In genomic region chr13:110716235-110716505, GRCh38 we compare ENCODE assay signal across 8 cellular contexts. TPM values are rescaled to one million over a fixed set of nuclear protein-coding genes. Genes with fewer than 3 reads are reported as not detected.
A peak's percentile ranks its signal among the peaks of the same experiment; 100 is the strongest.
DNase-seq lines count a peak whose midpoint lies in the region; ATAC-seq, FAIRE-seq and TF ChIP-seq lines count a peak whose summit lies in the region.

No MANE protein-coding gene starts in this region.

- FAIRE-seq in pancreas (lab: Jason Lieb, UNC), result no peak

- no peaks in the 10 kb centered on the region for H3K27me3 Mint-ChIP-seq in activated naive CD4-positive, alpha-beta T cell treated with anti-CD3 and anti-CD28 coated beads for 36 hours (ENCODE audit: low read depth)

- peaks cover 14% of the 10 kb centered on the region for H3K36me3 Mint-ChIP-seq in activated naive CD4-positive, alpha-beta T cell treated with anti-CD3 and anti-CD28 coated beads for 36 hours (ENCODE audit: low read depth)

- peak overlapping the region; percentile 58 for H3K27ac Mint-ChIP-seq in activated naive CD4-positive, alpha-beta T cell treated with anti-CD3 and anti-CD28 coated beads for 36 hours

- H3K4me1 ChIP-seq in pancreas, result peaks cover 18 to 21% (median 21%) of the 10 kb centered on the region in 3 donors

- intact Hi-C loops in activated naive CD4-positive, alpha-beta T cell treated with anti-CD3 and anti-CD28 coated beads for 36 hours (cut with micrococcal nuclease), result loop anchor here (1.0 kb wide), 1 partner anchor 33 kb away; no protein-coding TSS in a partner anchor
- intact Hi-C loops in pancreas (cut with DNase I), result no loop called here

- no peaks in the 10 kb centered on the region for H3K9me3 Mint-ChIP-seq in activated naive CD4-positive, alpha-beta T cell treated with anti-CD3 and anti-CD28 coated beads for 36 hours

- no peaks in the 10 kb centered on the region for H3K27me3 ChIP-seq in pancreas

- no peaks in the 10 kb centered on the region for H3K9me3 ChIP-seq in pancreas

- no peak for DNase-seq in activated naive CD4-positive, alpha-beta T cell treated with anti-CD3 and anti-CD28 coated beads for 36 hours
- DNase-seq in activated naive CD4-positive, alpha-beta T cell treated with anti-CD3 and anti-CD28 coated beads, Interleukin-2, amount 50 U/mL, for 16 hours, result no peak
- DNase-seq in fibroblast of villous mesenchyme (ENCODE audit: low read depth) (peak; percentile 51), pancreas (peak in 2 of 6 donors; percentile 49 to 71), AG08396 (ENCODE audit: low spot score) (no peak), D341Med (ENCODE audit: low spot score) (no peak)

- H3K36me3 ChIP-seq in pancreas, result no peaks in the 10 kb centered on the region

- H3K4me3 ChIP-seq in fibroblast of villous mesenchyme (ENCODE audit: low read depth, low read length) (peak overlapping the region; percentile 91), pancreas (peak overlapping the region; percentile 85 to 97 (median 91))

- WGBS in pancreas, 2 donors, result 0 to 1% methylated on average over 13 of the region's 13 CpGs

- no peak for ATAC-seq in pancreas
- ATAC-seq in GM21447 (IDR thresholded peaks at IDR 0.05; ENCODE audit: unreplicated experiment), result no peak

- peak overlapping the region; percentile 93 for H3K4me3 Mint-ChIP-seq in activated naive CD4-positive, alpha-beta T cell treated with anti-CD3 and anti-CD28 coated beads for 36 hours

- H3K27ac ChIP-seq in VCaP, result peak overlapping the region; percentile 100
- H3K27ac ChIP-seq in pancreas, result peak overlapping the region; percentile 92 to 96 (median 96)

- no peak; the same call in 1 of the 2 replicates for TF ChIP-seq CTCF in VCaP (conservative IDR thresholded peaks at IDR 0.05)
- no peak for TF ChIP-seq CTCF in fibroblast of villous mesenchyme (IDR thresholded peaks at IDR 0.05; ENCODE audit: insufficient read depth, low read depth, low read length)
- no peak for TF ChIP-seq CTCF in pancreas (IDR thresholded peaks at IDR 0.05)

- H3K4me1 Mint-ChIP-seq in activated naive CD4-positive, alpha-beta T cell treated with anti-CD3 and anti-CD28 coated beads for 36 hours (ENCODE audit: low read depth), result peaks cover 27% of the 10 kb centered on the region

- CTCF ChIA-PET in activated naive CD4-positive, alpha-beta T cell treated with anti-CD3 and anti-CD28 coated beads for 36 hours (lab: Charles Lee), result interaction anchor here (1.1 to 1.3 kb wide), 2 partner anchors 32 to 199 kb away, joined by 3 to 4 read pairs; no protein-coding TSS in a partner anchor

RNA-seq across cellular contexts. Expression of gene ING1, which starts 2.7 kb away (rescaled TPM):
- total RNA-seq in activated naive CD4-positive, alpha-beta T cell treated with anti-CD3 and anti-CD28 coated beads for 36 hours, result 10 to 100 TPM; 14.6 to 15.0 TPM
- total RNA-seq in fibroblast of villous mesenchyme (8.1 and 8.2 TPM in 2 replicates), pancreas (1 to 10 TPM; 4.0 to 7.7 (median 6.0) TPM)
- polyA plus RNA-seq in pancreas, result 1 to 10 TPM; 4.6 to 5.3 TPM

RNA-seq across cellular contexts. Expression of gene CARS2, which starts 10.3 kb away (rescaled TPM):
- 10 to 100 TPM; 42.4 to 44.2 TPM for total RNA-seq in activated naive CD4-positive, alpha-beta T cell treated with anti-CD3 and anti-CD28 coated beads for 36 hours
- total RNA-seq in fibroblast of villous mesenchyme (85.4 and 107 TPM in 2 replicates), pancreas (10 to 100 TPM; 18.2 to 38.8 (median 22.6) TPM)
- 10 to 100 TPM; 92.3 to 98.7 TPM for polyA plus RNA-seq in pancreas
